5 cellular contexts compared by ENCODE assay signal in the genomic region with DNA sequence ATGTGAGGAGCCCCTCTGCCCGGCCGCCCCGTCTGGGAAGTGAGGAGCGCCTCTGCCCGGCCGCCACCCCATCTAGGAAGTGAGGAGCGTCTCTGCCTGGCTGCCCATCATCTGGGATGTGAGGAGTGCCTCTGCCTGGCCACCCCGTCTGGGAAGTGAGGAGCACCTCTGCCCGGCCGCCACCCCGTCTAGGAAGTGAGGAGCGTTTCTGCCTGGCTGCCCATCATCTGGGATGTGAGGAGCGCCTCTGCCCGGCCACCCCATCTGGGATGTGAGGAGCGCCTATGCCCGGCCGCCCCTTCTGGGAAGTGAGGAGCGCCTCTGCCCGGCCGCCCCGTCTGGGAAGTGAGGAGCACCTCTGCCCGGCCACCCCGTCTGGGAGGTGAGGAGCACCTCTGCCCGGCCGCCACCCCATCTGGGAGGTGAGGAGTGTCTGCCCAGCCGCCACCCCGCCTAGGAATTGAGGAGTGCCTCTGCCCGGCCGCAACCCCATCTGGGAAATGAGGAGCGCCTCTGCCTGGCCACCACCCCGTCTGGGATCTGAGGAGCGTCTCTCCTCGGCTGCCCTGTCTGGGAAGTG.
A peak's percentile ranks its signal among the peaks of the same experiment; 100 is the strongest.
DNase-seq lines count a peak whose midpoint lies in the region; ATAC-seq, FAIRE-seq and TF ChIP-seq lines count a peak whose summit lies in the region.
"Not testable (repeated sequence)": the region's sequence is repeated elsewhere in the genome, so short reads cannot be mapped to it uniquely, and the experiment has no call there.

No MANE protein-coding gene starts in this region.

- DNase-seq in chondrocyte (ENCODE audit: low spot score) (peak; percentile 83), left ventricle myocardium superior (peak; percentile 22), kidney (peak; percentile 48), sigmoid colon (peak; percentile 58)
- not testable (repeated sequence) for DNase-seq in stimulated activated naive B cell treated with anti-CD40 and anti-IgM and Interleukin-4, amounts not matched to agents 10 μg/mL and 1 μg/mL and 100 μg/mL, for 72 hours

- peaks cover 23% of the 10 kb centered on the region for H3K36me3 Mint-ChIP-seq in chondrocyte (ENCODE audit: low read depth)
- peaks cover 46 to 64% of the 10 kb centered on the region in 2 donors for H3K36me3 Mint-ChIP-seq in stimulated activated naive B cell treated with anti-CD40 and anti-IgM and Interleukin-4, amounts not matched to agents 10 μg/mL and 1 μg/mL and 100 μg/mL, for 72 hours

- H3K9me3 ChIP-seq in kidney (ENCODE audit: control insufficient read depth in 1 of 2, low read length in 2 of 2); sigmoid colon: not testable (repeated sequence)

- H3K27ac ChIP-seq in kidney (ENCODE audit: low read depth in 2 of 2, low read length in 2 of 2); sigmoid colon: not testable (repeated sequence)

- intact Hi-C loops in left ventricle myocardium superior (cut with micrococcal nuclease); kidney (cut with DNase I); sigmoid colon (cut with DNase I): not testable (repeated sequence)

- H3K4me3 Mint-ChIP-seq in chondrocyte (ENCODE audit: unreplicated experiment); stimulated activated naive B cell treated with anti-CD40 and anti-IgM and Interleukin-4, amounts not matched to agents 10 μg/mL and 1 μg/mL and 100 μg/mL, for 72 hours: not testable (repeated sequence)

- not testable (repeated sequence) for TF ChIP-seq CTCF in chondrocyte (IDR thresholded peaks at IDR 0.05); kidney (IDR thresholded peaks at IDR 0.05; ENCODE audit: borderline replicate concordance, extremely low read depth, insufficient read depth); sigmoid colon (IDR thresholded peaks at IDR 0.05)

- H3K9ac ChIP-seq in kidney (ENCODE audit: low read length in 2 of 2): not testable (repeated sequence)

- not testable (repeated sequence) for H3K4me1 Mint-ChIP-seq in chondrocyte (ENCODE audit: low read depth); stimulated activated naive B cell treated with anti-CD40 and anti-IgM and Interleukin-4, amounts not matched to agents 10 μg/mL and 1 μg/mL and 100 μg/mL, for 72 hours

- FAIRE-seq in kidney (lab: Jason Lieb, UNC): not testable (repeated sequence)

- not testable (repeated sequence) for H3K27me3 Mint-ChIP-seq in chondrocyte (ENCODE audit: low read depth); stimulated activated naive B cell treated with anti-CD40 and anti-IgM and Interleukin-4, amounts not matched to agents 10 μg/mL and 1 μg/mL and 100 μg/mL, for 72 hours

- H3K4me1 ChIP-seq in kidney (ENCODE audit: control insufficient read depth in 1 of 2, insufficient read depth in 1 of 2, low read depth in 1 of 2, low read length in 2 of 2); sigmoid colon: not testable (repeated sequence)

- H3K27ac Mint-ChIP-seq in chondrocyte (ENCODE audit: unreplicated experiment): not testable (repeated sequence)
- peak overlapping the region; percentile 47 for H3K27ac Mint-ChIP-seq in stimulated activated naive B cell treated with anti-CD40 and anti-IgM and Interleukin-4, amounts not matched to agents 10 μg/mL and 1 μg/mL and 100 μg/mL, for 72 hours

- not testable (repeated sequence) for TF ChIP-seq EP300 in sigmoid colon (IDR thresholded peaks at IDR 0.05)

- TF ChIP-seq POLR2A in sigmoid colon (IDR thresholded peaks at IDR 0.05): not testable (repeated sequence)

- 95 to 96% methylated on average over 33 of the region's 33 CpGs for WGBS in sigmoid colon, 2 donors

- not testable (repeated sequence) for H3K4me3 ChIP-seq in kidney (ENCODE audit: low read length in 2 of 2); sigmoid colon

- H3K27me3 ChIP-seq in sigmoid colon: not testable (repeated sequence)

- H3K36me3 ChIP-seq in kidney (ENCODE audit: control insufficient read depth in 1 of 2, insufficient read depth in 2 of 2, low read length in 2 of 2); sigmoid colon: not testable (repeated sequence)

- ATAC-seq in left ventricle myocardium superior; stimulated activated naive B cell treated with anti-CD40 and anti-IgM and Interleukin-4, amounts not matched to agents 10 μg/mL and 1 μg/mL and 100 μg/mL, for 72 hours (replicated peaks): not testable (repeated sequence)

- H3K9me3 Mint-ChIP-seq in chondrocyte (ENCODE audit: low read depth): peaks cover 31% of the 10 kb centered on the region
- H3K9me3 Mint-ChIP-seq in stimulated activated naive B cell treated with anti-CD40 and anti-IgM and Interleukin-4, amounts not matched to agents 10 μg/mL and 1 μg/mL and 100 μg/mL, for 72 hours: peaks cover 30% of the 10 kb centered on the region in 2 donors
